16 cellular contexts compared by ENCODE assay signal in genomic region chr5:38323645-38324295, GRCh38.
DNase-seq lines count a peak whose midpoint lies in the region; ATAC-seq and TF ChIP-seq lines count a peak whose summit lies in the region.
"Had no signal": no experiment of that assay in that cellular context is flagged by ENCODE, and none has a peak within 500 bp of the region (broad histone marks: within the 10 kb centered on the region; RNA-seq: fewer than 3 reads in every experiment).

No MANE protein-coding gene starts in this region.

- H3K36me3 ChIP-seq in WERI-Rb-1: peaks cover 16% of the 10 kb centered on the region
- H3K36me3 ChIP-seq: esophagus squamous epithelium, ovary had no signal

- no peaks in the 10 kb centered on the region for H3K9me3 ChIP-seq in WERI-Rb-1 (ENCODE audit: severe bottlenecking)
- H3K9me3 ChIP-seq: esophagus squamous epithelium, ovary, testis had no signal

- no peaks in the 10 kb centered on the region for H3K27me3 Mint-ChIP-seq in activated CD8-positive, alpha-beta T cell treated with anti-CD3 and anti-CD28 coated beads, Interleukin-2, amount 10 ng/mL, durations not matched to agents 7 days and 5 days (ENCODE audit: low read depth)

- H3K9me3 Mint-ChIP-seq in activated CD8-positive, alpha-beta T cell treated with anti-CD3 and anti-CD28 coated beads, Interleukin-2, amount 10 ng/mL, durations not matched to agents 7 days and 5 days (ENCODE audit: insufficient read depth): no peaks in the 10 kb centered on the region

- no peaks in the 10 kb centered on the region for H3K27me3 ChIP-seq in WERI-Rb-1 (ENCODE audit: insufficient read depth, low read depth, severe bottlenecking)
- H3K27me3 ChIP-seq: esophagus squamous epithelium, ovary, testis had no signal

- H3K4me3 ChIP-seq in WERI-Rb-1 (ENCODE audit: low read depth, low read length): no peak overlapping the region
- H3K4me3 ChIP-seq in fibroblast of villous mesenchyme (ENCODE audit: low read depth, low read length): no peak overlapping the region
- H3K4me3 ChIP-seq: esophagus squamous epithelium, GM12878, ovary, testis had no signal

- H3K27ac Mint-ChIP-seq in activated CD8-positive, alpha-beta T cell treated with anti-CD3 and anti-CD28 coated beads, Interleukin-2, amount 10 ng/mL, durations not matched to agents 7 days and 5 days: no peak overlapping the region

- CTCF ChIA-PET in activated CD8-positive, alpha-beta T cell treated with anti-CD3 and anti-CD28 coated beads, Interleukin-2, amount 10 ng/mL, durations not matched to agents 7 days and 5 days (lab: Charles Lee): no interaction called here

- POLR2A ChIA-PET in activated CD8-positive, alpha-beta T cell treated with anti-CD3 and anti-CD28 coated beads, Interleukin-2, amount 10 ng/mL, durations not matched to agents 7 days and 5 days (lab: Charles Lee): interaction anchor here (0.7 kb wide), 1 partner anchor 38 kb away, joined by 3 read pairs; no protein-coding TSS in a partner anchor

- no peaks in the 10 kb centered on the region for H3K4me1 Mint-ChIP-seq in activated CD8-positive, alpha-beta T cell treated with anti-CD3 and anti-CD28 coated beads, Interleukin-2, amount 10 ng/mL, durations not matched to agents 7 days and 5 days (ENCODE audit: low read depth)

- no peak overlapping the region for H3K4me3 Mint-ChIP-seq in activated CD8-positive, alpha-beta T cell treated with anti-CD3 and anti-CD28 coated beads, Interleukin-2, amount 10 ng/mL, durations not matched to agents 7 days and 5 days

- no peak for ATAC-seq in GM21526 (IDR thresholded peaks at IDR 0.05; ENCODE audit: low FRiP score, unreplicated experiment)
- no peak for ATAC-seq in activated CD8-positive, alpha-beta T cell treated with anti-CD3 and anti-CD28 coated beads, Interleukin-2, amount 10 ng/mL, durations not matched to agents 7 days and 5 days
- ATAC-seq: activated CD4-positive, CD25-positive, alpha-beta regulatory T cell treated with anti-CD3 and anti-CD28 coated beads, Interleukin-2, amount 50 U/mL, for 24 hours; GM12878 had no signal

- no peak for TF ChIP-seq CTCF in WERI-Rb-1 (IDR thresholded peaks at IDR 0.05; ENCODE audit: low read depth, low read length)
- no peak for TF ChIP-seq CTCF in fibroblast of villous mesenchyme (IDR thresholded peaks at IDR 0.05; ENCODE audit: insufficient read depth, low read depth, low read length)

- DNase-seq in GM04504 (ENCODE audit: low read depth): peak; percentile 66
- DNase-seq in WERI-Rb-1: no peak
- peak; percentile 71 for DNase-seq in fibroblast of villous mesenchyme (ENCODE audit: low read depth)
- DNase-seq in renal cortical epithelial cell (ENCODE audit: low read depth): peak; percentile 79
- DNase-seq in NCI-H345 (lab: John Stamatoyannopoulos, UW): no peak
- no peak for DNase-seq in GF-D8 (lab: John Stamatoyannopoulos, UW)
- no peak for DNase-seq in activated CD8-positive, alpha-beta T cell treated with anti-CD3 and anti-CD28 coated beads, Interleukin-2, amount 10 ng/mL, durations not matched to agents 7 days and 5 days
- DNase-seq: esophagus squamous epithelium, H7, NCI-H1436 treated with DMSO at 0.1 percent for 48 hours, NCI-H748 treated with DMSO at 0.1 percent for 48 hours, ovary, testis had no signal

- no peaks in the 10 kb centered on the region for H3K36me3 Mint-ChIP-seq in activated CD8-positive, alpha-beta T cell treated with anti-CD3 and anti-CD28 coated beads, Interleukin-2, amount 10 ng/mL, durations not matched to agents 7 days and 5 days (ENCODE audit: low read depth)

- H3K27ac ChIP-seq in WERI-Rb-1: peak overlapping the region; percentile 8; the same call in 1 of the 2 replicates
- H3K27ac ChIP-seq: ovary, testis had no signal

Comparison
In these comparisons a context has a peak if more than half of its experiments do, and no peak if none do; other contexts are left out.
1. DNase-seq: peak in GM04504 (single experiment), fibroblast of villous mesenchyme (single experiment) and renal cortical epithelial cell (single experiment); none in WERI-Rb-1 (single experiment), NCI-H345 (single experiment), GF-D8 (single experiment) and activated CD8-positive, alpha-beta T cell treated with anti-CD3 and anti-CD28 coated beads, Interleukin-2, amount 10 ng/mL, durations not matched to agents 7 days and 5 days (single experiment).